12 cellular contexts compared by ENCODE assay signal in the genomic region with DNA sequence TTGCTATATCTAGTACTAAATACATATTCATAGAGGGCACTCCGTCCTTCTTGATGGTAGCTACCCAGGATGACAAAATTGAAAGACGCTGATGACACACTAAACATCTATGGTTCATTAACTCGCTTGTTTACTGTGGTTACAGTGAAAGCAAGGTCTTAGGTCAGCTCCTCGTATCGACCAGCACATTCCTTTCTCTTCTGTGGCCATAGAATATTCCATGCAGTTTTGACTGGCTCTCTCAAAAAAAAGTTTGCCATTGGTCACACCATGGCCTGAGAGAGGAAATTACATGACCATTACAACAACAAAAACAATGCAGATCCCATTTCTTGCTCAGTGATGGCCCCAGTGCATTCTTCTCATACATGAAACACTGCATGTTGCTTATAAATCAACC.
A peak's percentile ranks its signal among the peaks of the same experiment; 100 is the strongest.
DNase-seq lines count a peak whose midpoint lies in the region; ATAC-seq, FAIRE-seq and TF ChIP-seq lines count a peak whose summit lies in the region.
"Had no signal": no experiment of that assay in that cellular context is flagged by ENCODE, and none has a peak within 500 bp of the region (broad histone marks: within the 10 kb centered on the region; RNA-seq: fewer than 3 reads in every experiment).

No MANE protein-coding gene starts in this region.

- H3K4me3 Mint-ChIP-seq in activated T-helper 1 cell treated with anti-CD3 and anti-CD28 coated beads, Interleukin-12 subunit alpha, Interleukin-12 subunit beta, Interleukin-2, Interleukin-4 antibody, amounts not matched to agents 30 ng/mL and 10 ng/mL and 1 ng/mL, durations not matched to agents 14 hours and 24 hours and 36 hours: no peak overlapping the region

- WGBS in body of pancreas, 2 donors: 22 to 28% methylated on average over 5 of the region's 5 CpGs

- no peak overlapping the region for H3K27ac Mint-ChIP-seq in activated T-helper 1 cell treated with anti-CD3 and anti-CD28 coated beads, Interleukin-12 subunit alpha, Interleukin-12 subunit beta, Interleukin-2, Interleukin-4 antibody, amounts not matched to agents 30 ng/mL and 10 ng/mL and 1 ng/mL, durations not matched to agents 14 hours and 24 hours and 36 hours

- H3K27ac ChIP-seq in body of pancreas: no peak overlapping the region
- H3K27ac ChIP-seq: VCaP had no signal

- no peaks in the 10 kb centered on the region for H3K4me1 ChIP-seq in body of pancreas

- no peaks in the 10 kb centered on the region for H3K36me3 ChIP-seq in body of pancreas (replicated peaks in 1 of 2; ENCODE audit: insufficient read depth in 1 of 2, low read depth in 2 of 2)

- intact Hi-C loops in activated T-helper 1 cell treated with anti-CD3 and anti-CD28 coated beads, Interleukin-12 subunit alpha, Interleukin-12 subunit beta, Interleukin-2, Interleukin-4 antibody, amounts not matched to agents 30 ng/mL and 10 ng/mL and 1 ng/mL, durations not matched to agents 14 hours and 24 hours and 36 hours (cut with micrococcal nuclease): no loop called here
- intact Hi-C loops in body of pancreas (cut with DNase I): no loop called here

- peak; percentile 87 for FAIRE-seq in GM19239 (lab: Jason Lieb, UNC)

- H3K27me3 Mint-ChIP-seq in activated T-helper 1 cell treated with anti-CD3 and anti-CD28 coated beads, Interleukin-12 subunit alpha, Interleukin-12 subunit beta, Interleukin-2, Interleukin-4 antibody, amounts not matched to agents 30 ng/mL and 10 ng/mL and 1 ng/mL, durations not matched to agents 14 hours and 24 hours and 36 hours (ENCODE audit: insufficient read depth): no peaks in the 10 kb centered on the region

- no peak overlapping the region for H3K4me3 ChIP-seq in body of pancreas

- no peak for TF ChIP-seq CTCF in body of pancreas (IDR thresholded peaks at IDR 0.05)

- ATAC-seq in HG02870 (IDR thresholded peaks at IDR 0.05; ENCODE audit: unreplicated experiment): peak; percentile 63
- no peak for ATAC-seq in body of pancreas

- TF ChIP-seq POLR2A in body of pancreas (IDR thresholded peaks at IDR 0.05): no peak

- no peaks in the 10 kb centered on the region for H3K4me1 Mint-ChIP-seq in activated T-helper 1 cell treated with anti-CD3 and anti-CD28 coated beads, Interleukin-12 subunit alpha, Interleukin-12 subunit beta, Interleukin-2, Interleukin-4 antibody, amounts not matched to agents 30 ng/mL and 10 ng/mL and 1 ng/mL, durations not matched to agents 14 hours and 24 hours and 36 hours (ENCODE audit: low read depth)

- H3K27me3 ChIP-seq in body of pancreas: no peaks in the 10 kb centered on the region

- H3K9me3 ChIP-seq in body of pancreas: no peaks in the 10 kb centered on the region

- H3K9me3 Mint-ChIP-seq in activated T-helper 1 cell treated with anti-CD3 and anti-CD28 coated beads, Interleukin-12 subunit alpha, Interleukin-12 subunit beta, Interleukin-2, Interleukin-4 antibody, amounts not matched to agents 30 ng/mL and 10 ng/mL and 1 ng/mL, durations not matched to agents 14 hours and 24 hours and 36 hours: no peaks in the 10 kb centered on the region

- no peak for DNase-seq in GM19239 (ENCODE audit: insufficient read length, low spot score)
- DNase-seq in LHCN-M2 (ENCODE audit: low read depth): peak; percentile 7
- peak; percentile 65 for DNase-seq in mucosa of gallbladder (ENCODE audit: low spot score)
- DNase-seq in activated T-helper 1 cell treated with anti-CD3 and anti-CD28 coated beads, Interleukin-12 subunit alpha, Interleukin-12 subunit beta, Interleukin-2, Interleukin-4 antibody, amounts not matched to agents 30 ng/mL and 10 ng/mL and 1 ng/mL, durations not matched to agents 14 hours and 24 hours and 36 hours (ENCODE audit: low spot score): no peak
- no peak for DNase-seq in body of pancreas
- DNase-seq in retina: no peak
- no peak for DNase-seq in NCI-H2107 (lab: John Stamatoyannopoulos, UW)
- DNase-seq: amniotic stem cell, DMS79 treated with DMSO at 0.1 percent for 48 hours, NCI-H510A treated with DMSO at 0.1 percent for 48 hours had no signal

- H3K36me3 Mint-ChIP-seq in activated T-helper 1 cell treated with anti-CD3 and anti-CD28 coated beads, Interleukin-12 subunit alpha, Interleukin-12 subunit beta, Interleukin-2, Interleukin-4 antibody, amounts not matched to agents 30 ng/mL and 10 ng/mL and 1 ng/mL, durations not matched to agents 14 hours and 24 hours and 36 hours (ENCODE audit: low read depth): no peaks in the 10 kb centered on the region

Comparison
In these comparisons a context has a peak if more than half of its experiments do, and no peak if none do; other contexts are left out.
1. DNase-seq: peak in LHCN-M2 (single experiment) and mucosa of gallbladder (single experiment); none in GM19239 (single experiment), activated T-helper 1 cell treated with anti-CD3 and anti-CD28 coated beads, Interleukin-12 subunit alpha, Interleukin-12 subunit beta, Interleukin-2, Interleukin-4 antibody, amounts not matched to agents 30 ng/mL and 10 ng/mL and 1 ng/mL, durations not matched to agents 14 hours and 24 hours and 36 hours (single experiment), body of pancreas (0 of 4), retina (single experiment) and NCI-H2107 (single experiment).